Comparison of ENCODE assay signal across 9 cellular contexts in genomic region chr9:7094052-7094451, GRCh38.
DNase-seq lines count a peak whose midpoint lies in the region; ATAC-seq and TF ChIP-seq lines count a peak whose summit lies in the region.
"Had no signal": no experiment of that assay in that cellular context is flagged by ENCODE, and none has a peak within 500 bp of the region (broad histone marks: within the 10 kb centered on the region; RNA-seq: fewer than 3 reads in every experiment).

No MANE protein-coding gene starts in this region.

- H3K9me3 ChIP-seq in heart right ventricle, result peaks cover 0 to 6% (median 0%) of the 10 kb centered on the region in 11 donors
- no peaks in the 10 kb centered on the region for H3K9me3 ChIP-seq in hepatocyte (ENCODE audit: low read depth)

- H3K36me3 ChIP-seq in heart right ventricle (peaks cover 0 to 4% (median 0%) of the 10 kb centered on the region in 9 donors), hepatocyte (replicated peaks; ENCODE audit: insufficient read depth, low read depth) (no peaks in the 10 kb centered on the region)

- H3K27me3 ChIP-seq in heart right ventricle (no peaks in the 10 kb centered on the region), hepatocyte (no peaks in the 10 kb centered on the region)

- no peaks in the 10 kb centered on the region for H3K9me2 ChIP-seq in hepatocyte (replicated peaks; ENCODE audit: insufficient read depth)

- no peaks in the 10 kb centered on the region for H4K20me1 ChIP-seq in hepatocyte (ENCODE audit: insufficient read depth, poor library complexity, severe bottlenecking)

- H3K79me2 ChIP-seq in hepatocyte, result no peaks in the 10 kb centered on the region

- no peak overlapping the region for H2AFZ ChIP-seq in hepatocyte

- WGBS in heart right ventricle, 2 donors, result 71 to 79% methylated on average over 2 of the region's 2 CpGs
- WGBS in hepatocyte (ENCODE audit: low lambda C conversion rate, missing lambda C conversion rate), result 69% methylated on average over 2 of the region's 2 CpGs

- DNase-seq in heart right ventricle, result no peak
- DNase-seq in left ventricle myocardium superior, result no peak
- DNase-seq in hepatocyte (ENCODE audit: low spot score), result no peak
- DNase-seq in GF-D8 (lab: John Stamatoyannopoulos, UW), result no peak
- no peak for DNase-seq in erythroblast (lab: John Stamatoyannopoulos, UW)
- DNase-seq: kidney glomerular epithelial cell had no signal

- H3K27ac ChIP-seq in heart right ventricle, result no peak overlapping the region
- no peak overlapping the region for H3K27ac ChIP-seq in hepatocyte

- no peak overlapping the region for H3K4me2 ChIP-seq in hepatocyte

- ATAC-seq in heart right ventricle, result peak in 1 of 8 donors; percentile 39
- no peak for ATAC-seq in left ventricle myocardium superior
- ATAC-seq in SK-N-SH treated with all-trans-retinoic acid at 6 μM for 48 hours, result peak; percentile 85
- ATAC-seq in GM21360 (IDR thresholded peaks at IDR 0.05; ENCODE audit: unreplicated experiment), result no peak
- no peak for ATAC-seq in HG03354 (IDR thresholded peaks at IDR 0.05; ENCODE audit: poor library complexity, severe bottlenecking, unreplicated experiment)

- TF ChIP-seq CTCF in heart right ventricle (IDR thresholded peaks at IDR 0.05) (peak in 7 of 9 donors; percentile 10 to 52 (median 45)), hepatocyte (IDR thresholded peaks at IDR 0.05; ENCODE audit: poor library complexity) (peak; percentile 48)

- TF ChIP-seq POLR2A in erythroblast (IDR thresholded peaks at IDR 0.05; ENCODE audit: low read length), result no peak

- intact Hi-C loops in heart right ventricle (cut with DNase I) (loop anchor here in 1 of 10 donors (10.0 kb wide), 1 partner anchor 441 kb away; no protein-coding TSS in a partner anchor), left ventricle myocardium superior (cut with micrococcal nuclease) (no loop called here)

- H3K4me3 ChIP-seq in heart right ventricle (no peak overlapping the region), hepatocyte (no peak overlapping the region)

- H3K4me1 ChIP-seq in heart right ventricle (peaks cover 0 to 15% (median 3%) of the 10 kb centered on the region in 9 donors), hepatocyte (ENCODE audit: insufficient read depth) (no peaks in the 10 kb centered on the region)

TF ChIP-seq in SK-N-SH treated with all-trans-retinoic acid at 6 μM for 48 hours, 23 proteins besides CTCF, POLR2A, EP300 and RAD21:
- TF ChIP-seq ARNTL (CRISPR knock-in tag; IDR thresholded peaks at IDR 0.05; ENCODE audit: borderline replicate concordance, low read depth) (no peak), SNAI2 (CRISPR knock-in tag; IDR thresholded peaks at IDR 0.05) (no peak), RARB (CRISPR knock-in tag; IDR thresholded peaks at IDR 0.05) (no peak), PATZ1 (CRISPR knock-in tag; IDR thresholded peaks at IDR 0.05; ENCODE audit: borderline replicate concordance) (no peak), TSHZ2 (CRISPR knock-in tag; IDR thresholded peaks at IDR 0.05) (no peak), ESRRG (CRISPR knock-in tag; IDR thresholded peaks at IDR 0.05) (no peak), CREB5 (CRISPR knock-in tag; IDR thresholded peaks at IDR 0.05; ENCODE audit: low read depth) (no peak), GLIS3 (CRISPR knock-in tag; IDR thresholded peaks at IDR 0.05) (no peak), TOX (CRISPR knock-in tag; IDR thresholded peaks at IDR 0.05; ENCODE audit: borderline replicate concordance) (no peak), POU6F1 (CRISPR knock-in tag; IDR thresholded peaks at IDR 0.05; ENCODE audit: borderline replicate concordance, low read depth) (no peak), ZFP30 (CRISPR knock-in tag; IDR thresholded peaks at IDR 0.05) (no peak), ZFP3 (CRISPR knock-in tag; IDR thresholded peaks at IDR 0.05) (no peak), ZNF565 (CRISPR knock-in tag; conservative IDR thresholded peaks at IDR 0.05; ENCODE audit: low read depth) (no peak), TCF4 (CRISPR knock-in tag; IDR thresholded peaks at IDR 0.05; ENCODE audit: borderline replicate concordance) (no peak), PPARA (CRISPR knock-in tag; IDR thresholded peaks at IDR 0.05; ENCODE audit: borderline replicate concordance) (no peak)
TF ChIP-seq in SK-N-SH treated with all-trans-retinoic acid at 6 μM for 48 hours: peak in this region for 0.
